ENCODE assay signal across 22 cellular contexts in the genomic region with DNA sequence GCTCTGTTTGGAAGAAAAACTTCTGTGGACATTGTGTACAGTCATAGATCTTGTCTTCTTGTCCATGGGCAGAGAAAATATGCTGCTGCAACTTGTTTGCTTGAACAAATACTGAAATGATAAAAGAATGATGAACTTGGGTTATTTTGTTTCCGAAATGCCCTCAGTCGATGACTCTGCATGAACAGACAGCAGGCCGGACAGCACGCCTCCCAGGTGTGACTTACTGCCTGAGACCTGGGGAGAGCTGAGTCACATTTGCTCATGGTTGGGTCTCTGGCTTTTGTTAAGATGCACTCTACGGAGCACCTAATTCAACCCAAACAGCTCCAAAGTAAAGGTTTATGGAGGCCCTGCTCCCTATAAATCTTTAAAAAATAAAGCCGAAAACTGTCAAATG.
DNase-seq lines count a peak whose midpoint lies in the region; ATAC-seq, FAIRE-seq and TF ChIP-seq lines count a peak whose summit lies in the region.
"Had no signal": no experiment of that assay in that cellular context is flagged by ENCODE, and none has a peak within 500 bp of the region (broad histone marks: within the 10 kb centered on the region; RNA-seq: fewer than 3 reads in every experiment).

No MANE protein-coding gene starts in this region.

- intact Hi-C loops in PC-3 (cut with micrococcal nuclease), result loop anchor here (10.0 kb wide), 1 partner anchor 235 kb away; no protein-coding TSS in a partner anchor
- intact Hi-C loops in natural killer cell (cut with micrococcal nuclease), result no loop called here

- no peak overlapping the region for H3K9ac ChIP-seq in PC-3 (ENCODE audit: low read length)
- H3K9ac ChIP-seq in keratinocyte (ENCODE audit: control insufficient read depth, extremely low read depth, insufficient read depth, low read length), result no peak overlapping the region
- no peak overlapping the region for H3K9ac ChIP-seq in smooth muscle cell (ENCODE audit: low read depth)
- H3K9ac ChIP-seq: BLaER1 treated with 17β-estradiol and CSF1 and Interleukin-3, amounts not matched to agents 10 nM and 100 nM had no signal

- H3K4me3 Mint-ChIP-seq in endothelial cell (ENCODE audit: unreplicated experiment) (peak overlapping the region; percentile 42), natural killer cell (no peak overlapping the region)
- H3K4me3 Mint-ChIP-seq: B cell; CD8-positive, alpha-beta T cell; HFFc6 had no signal

- no peak for TF ChIP-seq CTCF in PC-3 (conservative IDR thresholded peaks at IDR 0.05; ENCODE audit: low read depth, low read length)
- TF ChIP-seq CTCF in endothelial cell (IDR thresholded peaks at IDR 0.05; ENCODE audit: unreplicated experiment), result no peak
- TF ChIP-seq CTCF in keratinocyte (optimal IDR thresholded peaks at IDR 0.05 in 1 of 3, IDR thresholded peaks at IDR 0.05 in 1 of 3, conservative IDR thresholded peaks at IDR 0.05 in 1 of 3; ENCODE audit: extremely low read depth in 1 of 3, insufficient read depth in 2 of 3, low read length in 3 of 3), result no peak
- no peak for TF ChIP-seq CTCF in smooth muscle cell (IDR thresholded peaks at IDR 0.05; ENCODE audit: borderline replicate concordance, insufficient read depth, poor library complexity, severe bottlenecking)
- no peak for TF ChIP-seq CTCF in natural killer cell (IDR thresholded peaks at IDR 0.05)

- H3K27ac Mint-ChIP-seq in endothelial cell (ENCODE audit: unreplicated experiment) (no peak overlapping the region), natural killer cell (no peak overlapping the region)
- H3K27ac Mint-ChIP-seq: B cell; CD8-positive, alpha-beta T cell; HFFc6 had no signal

- ATAC-seq in PC-3, result peak; percentile 77
- ATAC-seq in natural killer cell, result no peak
- ATAC-seq in GM19463 (IDR thresholded peaks at IDR 0.05; ENCODE audit: unreplicated experiment), result no peak
- ATAC-seq: CD8-positive, alpha-beta T cell; GM12878; HCT116 had no signal

- H3K79me2 ChIP-seq in PC-3 (ENCODE audit: low read length) (no peaks in the 10 kb centered on the region), keratinocyte (ENCODE audit: control insufficient read depth, insufficient read depth, low read length) (no peaks in the 10 kb centered on the region), smooth muscle cell (ENCODE audit: low read depth) (no peaks in the 10 kb centered on the region)

- no TSS peak for BruUV-seq in PC-3 (replicated peaks; lab: Mats Ljungman, UMichigan)

- no peak overlapping the region for H3K4me3 ChIP-seq in PC-3 (ENCODE audit: low read length)
- no peak overlapping the region for H3K4me3 ChIP-seq in keratinocyte (ENCODE audit: control insufficient read depth in 2 of 3, extremely low read depth in 1 of 3, insufficient read depth in 2 of 3, low read depth in 1 of 3, low read length in 3 of 3)
- no peak overlapping the region for H3K4me3 ChIP-seq in smooth muscle cell
- H3K4me3 ChIP-seq: BLaER1 treated with 17β-estradiol and CSF1 and Interleukin-3, amounts not matched to agents 10 nM and 100 nM; GM12878 had no signal

- H3K27ac ChIP-seq in PC-3 (ENCODE audit: low read length) (no peak overlapping the region), keratinocyte (ENCODE audit: control insufficient read depth, insufficient read depth, low read length) (peak overlapping the region; percentile 6), smooth muscle cell (ENCODE audit: low read depth) (peak overlapping the region; percentile 34)
- H3K27ac ChIP-seq: BLaER1 treated with 17β-estradiol and CSF1 and Interleukin-3, amounts not matched to agents 10 nM and 100 nM; HL-60 had no signal

- no peak overlapping the region for H3K4me2 ChIP-seq in PC-3 (ENCODE audit: low read length)
- H3K4me2 ChIP-seq in keratinocyte (ENCODE audit: control insufficient read depth, extremely low read depth, insufficient read depth, low read depth, low read length), result peak overlapping the region; percentile 20
- H3K4me2 ChIP-seq in smooth muscle cell, result peak overlapping the region; percentile 5
- H3K4me2 ChIP-seq: BLaER1 treated with 17β-estradiol and CSF1 and Interleukin-3, amounts not matched to agents 10 nM and 100 nM had no signal

- H3K9me2 ChIP-seq in PC-3 (replicated peaks; ENCODE audit: low read length), result no peaks in the 10 kb centered on the region

- no peak overlapping the region for H2AFZ ChIP-seq in PC-3 (ENCODE audit: low read length)
- H2AFZ ChIP-seq in keratinocyte (ENCODE audit: control insufficient read depth, low read length), result no peak overlapping the region
- no peak overlapping the region for H2AFZ ChIP-seq in smooth muscle cell (ENCODE audit: low read depth)

- H3K4me1 ChIP-seq in PC-3 (ENCODE audit: insufficient read depth, low read length) (no peaks in the 10 kb centered on the region), keratinocyte (ENCODE audit: control insufficient read depth, extremely low read depth, insufficient read depth, low read length) (peaks cover 13% of the 10 kb centered on the region), smooth muscle cell (ENCODE audit: low read depth) (no peaks in the 10 kb centered on the region)
- H3K4me1 ChIP-seq: BLaER1 treated with 17β-estradiol and CSF1 and Interleukin-3, amounts not matched to agents 10 nM and 100 nM had no signal

- DNase-seq in PC-3 (peak; percentile 32), endothelial cell (ENCODE audit: low spot score) (no peak), keratinocyte (ENCODE audit: low read depth, low spot score) (no peak), smooth muscle cell (lab: John Stamatoyannopoulos, UW; ENCODE audit: unreplicated experiment) (no peak), natural killer cell (no peak), NCI-H2196 treated with DMSO at 0.1 percent for 48 hours (lab: John Stamatoyannopoulos, UW; ENCODE audit: unreplicated experiment) (no peak)
- DNase-seq: Calu3; CD8-positive, alpha-beta T cell; DMS 273 treated with DMSO at 0.1 percent for 48 hours; DMS53; DND-41; EL; GOT3; H7; HFFc6 had no signal

- dilution Hi-C loops in keratinocyte (cut with MboI; ENCODE audit: extremely low pct_ligation_motif_present, low sequenced_read_pairs), result no loop called here

- H3K27me3 Mint-ChIP-seq in endothelial cell (ENCODE audit: unreplicated experiment) (peaks cover 2% of the 10 kb centered on the region), natural killer cell (ENCODE audit: low read depth in 2 of 2) (no peaks in the 10 kb centered on the region)
- H3K27me3 Mint-ChIP-seq: B cell had no signal

- no peaks in the 10 kb centered on the region for H3F3A ChIP-seq in PC-3 (ENCODE audit: low read length, unreplicated experiment)
- H3F3A ChIP-seq in smooth muscle cell (ENCODE audit: low read depth), result no peaks in the 10 kb centered on the region

- FAIRE-seq in keratinocyte (lab: Jason Lieb, UNC), result peak; percentile 77
- FAIRE-seq: GM12878, GM19239 had no signal

- H4K20me1 ChIP-seq in PC-3 (ENCODE audit: low read length), result no peaks in the 10 kb centered on the region
- H4K20me1 ChIP-seq in keratinocyte (ENCODE audit: control insufficient read depth, extremely low read depth, insufficient read depth, low read length), result no peaks in the 10 kb centered on the region
- H4K20me1 ChIP-seq in smooth muscle cell (ENCODE audit: low read depth), result peaks cover 2% of the 10 kb centered on the region
- H4K20me1 ChIP-seq: BLaER1 treated with 17β-estradiol and CSF1 and Interleukin-3, amounts not matched to agents 10 nM and 100 nM had no signal

- 82% methylated on average over 6 of the region's 6 CpGs for WGBS in smooth muscle cell (ENCODE audit: low lambda C conversion rate)

- H3K4me1 Mint-ChIP-seq in endothelial cell (ENCODE audit: unreplicated experiment), result peaks cover 3% of the 10 kb centered on the region
- no peaks in the 10 kb centered on the region for H3K4me1 Mint-ChIP-seq in natural killer cell
- H3K4me1 Mint-ChIP-seq: B cell had no signal

- H3K9me3 Mint-ChIP-seq in endothelial cell (ENCODE audit: unreplicated experiment) (no peaks in the 10 kb centered on the region), natural killer cell (no peaks in the 10 kb centered on the region)
- H3K9me3 Mint-ChIP-seq: HFFc6 had no signal

- CTCF ChIA-PET in PC-3 (lab: Charles Lee), result no interaction called here

- POLR2A ChIA-PET in PC-3 (lab: Charles Lee; ENCODE audit: unreplicated experiment), result no interaction called here

- no peaks in the 10 kb centered on the region for H3K9me1 ChIP-seq in keratinocyte (ENCODE audit: control insufficient read depth, extremely low read depth, insufficient read depth, low read length)

- H3K9me3 ChIP-seq in PC-3 (ENCODE audit: low read length) (no peaks in the 10 kb centered on the region), keratinocyte (ENCODE audit: control insufficient read depth, low read depth, low read length) (no peaks in the 10 kb centered on the region), smooth muscle cell (replicated peaks; ENCODE audit: low read depth) (no peaks in the 10 kb centered on the region)
- H3K9me3 ChIP-seq: BLaER1 treated with 17β-estradiol and CSF1 and Interleukin-3, amounts not matched to agents 10 nM and 100 nM had no signal

- H3K36me3 Mint-ChIP-seq in endothelial cell (ENCODE audit: low read depth, unreplicated experiment), result peaks cover 29% of the 10 kb centered on the region
- H3K36me3 Mint-ChIP-seq in natural killer cell, result no peaks in the 10 kb centered on the region
- H3K36me3 Mint-ChIP-seq: CD8-positive, alpha-beta T cell had no signal

- H3K27me3 ChIP-seq in PC-3 (ENCODE audit: low read length) (peaks cover 8% of the 10 kb centered on the region; the same call in 1 of the 2 replicates), keratinocyte (ENCODE audit: control insufficient read depth, extremely low read depth, insufficient read depth, low read length) (no peaks in the 10 kb centered on the region), smooth muscle cell (ENCODE audit: low read depth) (no peaks in the 10 kb centered on the region)
- H3K27me3 ChIP-seq: BLaER1 treated with 17β-estradiol and CSF1 and Interleukin-3, amounts not matched to agents 10 nM and 100 nM had no signal

- no peaks in the 10 kb centered on the region for H3K36me3 ChIP-seq in PC-3 (ENCODE audit: low read depth, low read length)
- no peaks in the 10 kb centered on the region for H3K36me3 ChIP-seq in keratinocyte (ENCODE audit: control insufficient read depth in 2 of 2, extremely low read depth in 1 of 2, insufficient read depth in 2 of 2, low read length in 2 of 2)
- H3K36me3 ChIP-seq in smooth muscle cell (ENCODE audit: low read depth), result no peaks in the 10 kb centered on the region
- H3K36me3 ChIP-seq: BLaER1 treated with 17β-estradiol and CSF1 and Interleukin-3, amounts not matched to agents 10 nM and 100 nM had no signal
